34 cellular contexts compared by ENCODE assay signal in the genomic region with DNA sequence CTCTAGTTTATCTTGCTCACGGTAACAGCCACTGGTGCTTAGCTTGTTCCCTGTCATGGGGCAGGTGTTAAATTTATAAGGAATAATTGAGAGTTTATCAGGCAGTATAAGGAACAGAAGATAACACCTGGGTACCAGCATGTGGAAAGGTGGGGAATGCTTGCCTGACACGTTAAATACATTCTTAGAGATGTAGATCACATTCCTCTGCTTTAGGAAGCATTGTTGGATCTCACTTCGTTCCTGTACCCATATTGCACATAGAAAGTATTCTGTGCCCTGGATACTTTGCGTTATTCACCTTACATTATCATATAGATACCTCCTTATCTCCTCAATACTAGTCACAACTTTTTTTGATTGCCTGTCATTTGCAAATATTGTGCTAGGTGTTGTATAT.
"Had no signal": no experiment of that assay in that cellular context is flagged by ENCODE, and none has a peak within 500 bp of the region (broad histone marks: within the 10 kb centered on the region; RNA-seq: fewer than 3 reads in every experiment).

No MANE protein-coding gene starts in this region.

- H3K27me3 ChIP-seq: MG63 had no signal

- H3K4me3 ChIP-seq: MG63 had no signal

- H3K9me3 ChIP-seq: MG63 had no signal

- H3K36me3 ChIP-seq: MG63 had no signal

- DNase-seq: Karpas-422, Kasumi-1, MG63, MM.1S, MV-4-11, NCI-H1048, NCI-H1092, NCI-H1092 treated with DMSO at 0.1 percent for 48 hours, NCI-H1105, NCI-H1105 treated with DMSO at 0.1 percent for 48 hours, NCI-H1417, NCI-H1417 treated with DMSO at 0.1 percent for 48 hours, NCI-H1436, NCI-H1436 treated with DMSO at 0.1 percent for 48 hours, NCI-H146, NCI-H1694, NCI-H1694 treated with DMSO at 0.1 percent for 48 hours, NCI-H187, NCI-H187 treated with DMSO at 0.1 percent for 48 hours, NCI-H1930, NCI-H2029, NCI-H2029 treated with DMSO at 0.1 percent for 48 hours, NCI-H2081, NCI-H2081 treated with DMSO at 0.1 percent for 48 hours, NCI-H2107, NCI-H2171, NCI-H2171 treated with DMSO at 0.1 percent for 48 hours, NCI-H2227 treated with DMSO at 0.1 percent for 48 hours, NCI-H226, NCI-H345, NCI-H446, NCI-H446 treated with DMSO at 0.1 percent for 48 hours, NCI-H510A, NCI-H510A treated with DMSO at 0.1 percent for 48 hours had no signal
